In the genomic region with DNA sequence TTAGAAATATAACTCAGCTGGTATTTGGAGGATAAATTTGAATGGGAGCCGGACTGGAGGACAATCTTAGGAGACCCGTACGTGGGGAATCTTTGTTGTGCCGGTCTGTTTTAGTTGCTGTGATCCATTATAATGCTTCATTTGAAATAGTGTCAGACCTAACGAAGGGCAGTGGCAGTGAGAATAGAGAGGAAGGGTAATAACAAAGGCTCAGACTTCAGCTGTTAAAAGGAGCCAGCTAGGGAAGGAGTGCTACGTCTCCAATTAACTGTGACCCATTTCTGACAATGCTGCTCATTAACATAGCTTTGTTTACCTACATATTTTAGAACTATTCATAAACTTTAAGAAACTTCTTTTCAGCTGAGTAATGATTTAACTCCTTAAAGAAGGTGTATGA, we compare ENCODE assay signal across 17 cellular contexts.
A peak's percentile ranks its signal among the peaks of the same experiment; 100 is the strongest.
DNase-seq lines count a peak whose midpoint lies in the region; ATAC-seq, FAIRE-seq and TF ChIP-seq lines count a peak whose summit lies in the region.
"Had no signal": no experiment of that assay in that cellular context is flagged by ENCODE, and none has a peak within 500 bp of the region (broad histone marks: within the 10 kb centered on the region; RNA-seq: fewer than 3 reads in every experiment).

No MANE protein-coding gene starts in this region.

- H3K4me1 Mint-ChIP-seq in WTC11 (peaks cover 37% of the 10 kb centered on the region), neural crest cell (peaks cover 14% of the 10 kb centered on the region)
- H3K4me1 Mint-ChIP-seq: CD4-positive, alpha-beta memory T cell had no signal

- no peaks in the 10 kb centered on the region for H3K9me3 ChIP-seq in GM23248 (ENCODE audit: low read depth)

- H3K36me3 ChIP-seq in GM23248 (ENCODE audit: low read depth), result no peaks in the 10 kb centered on the region

- H3K9me2 ChIP-seq in GM23248 (ENCODE audit: insufficient read depth), result no peaks in the 10 kb centered on the region

- no peak overlapping the region for H3K27ac ChIP-seq in GM23248

- no peaks in the 10 kb centered on the region for H3K79me2 ChIP-seq in GM23248 (ENCODE audit: insufficient read depth)

- no peak overlapping the region for H3K4me2 ChIP-seq in GM23248 (ENCODE audit: unreplicated experiment)

- WGBS in GM23248 (ENCODE audit: low coverage in 1 of 2, low lambda C conversion rate in 2 of 2, missing lambda C conversion rate in 2 of 2), 2 experiments, result 24 to 25% methylated on average over 6 of the region's 6 CpGs

- H3K4me1 ChIP-seq in GM23248 (ENCODE audit: insufficient read depth), result no peaks in the 10 kb centered on the region

- H4K20me1 ChIP-seq in GM23248 (ENCODE audit: insufficient read depth), result no peaks in the 10 kb centered on the region

- no peak overlapping the region for H3K4me3 ChIP-seq in GM23248

- no peaks in the 10 kb centered on the region for H3F3A ChIP-seq in GM23248 (ENCODE audit: insufficient read depth)

- POLR2A ChIA-PET in WTC11 (lab: Charles Lee), result no interaction called here

- no peak for FAIRE-seq in GM12891 (lab: Jason Lieb, UNC)
- FAIRE-seq: G401.6, GM19239 had no signal

- peak overlapping the region; percentile 72 for H3K27ac Mint-ChIP-seq in WTC11
- H3K27ac Mint-ChIP-seq in neural crest cell (ENCODE audit: unreplicated experiment), result peak overlapping the region; percentile 53
- H3K27ac Mint-ChIP-seq: CD4-positive, alpha-beta memory T cell had no signal

- H2AFZ ChIP-seq in GM23248, result no peak overlapping the region

- in situ Hi-C loops in GM23248 (cut with MboI), result no loop called here

- CTCF ChIA-PET in WTC11 (lab: Charles Lee), result no interaction called here

- DNase-seq in WTC11 (ENCODE audit: low spot score) (no peak), neural crest cell (ENCODE audit: low read depth, low spot score) (no peak), retina (peak; percentile 31), GM12891 (ENCODE audit: insufficient read length, low spot score) (no peak), GM23248 (no peak)
- DNase-seq in activated naive CD4-positive, alpha-beta T cell (lab: John Stamatoyannopoulos, UW), result no peak
- DNase-seq: C1 segment of cervical spinal cord; Calu3; CD4-positive, alpha-beta memory T cell; COR-L47; DMS53; DND-41; GOT3; H7 had no signal

- peaks cover 9% of the 10 kb centered on the region for H3K36me3 Mint-ChIP-seq in WTC11
- no peaks in the 10 kb centered on the region for H3K36me3 Mint-ChIP-seq in neural crest cell (ENCODE audit: low read depth)
- H3K36me3 Mint-ChIP-seq: CD4-positive, alpha-beta memory T cell had no signal

- no peak for TF ChIP-seq POLR2A in GM12891 (IDR thresholded peaks at IDR 0.05; ENCODE audit: low read depth, low read length)

- TF ChIP-seq CTCF in WTC11 (IDR thresholded peaks at IDR 0.05), result no peak
- no peak for TF ChIP-seq CTCF in neural crest cell (conservative IDR thresholded peaks at IDR 0.05)

- H3K27me3 Mint-ChIP-seq in WTC11 (ENCODE audit: low read depth), result no peaks in the 10 kb centered on the region
- no peaks in the 10 kb centered on the region for H3K27me3 Mint-ChIP-seq in neural crest cell (ENCODE audit: low read depth)
- H3K27me3 Mint-ChIP-seq: CD4-positive, alpha-beta memory T cell had no signal

- ATAC-seq in WTC11, result peak; percentile 75
- ATAC-seq: HCT116 had no signal

- no peak overlapping the region for H3K4me3 Mint-ChIP-seq in WTC11
- no peak overlapping the region for H3K4me3 Mint-ChIP-seq in neural crest cell
- H3K4me3 Mint-ChIP-seq: CD4-positive, alpha-beta memory T cell had no signal

- H3K9me3 Mint-ChIP-seq in WTC11 (peaks cover 15% of the 10 kb centered on the region), neural crest cell (peaks cover 5% of the 10 kb centered on the region)

- H3K9ac ChIP-seq in GM23248, result no peak overlapping the region

- H3K27me3 ChIP-seq in GM23248 (replicated peaks; ENCODE audit: insufficient read depth), result no peaks in the 10 kb centered on the region

TF ChIP-seq in WTC11, 78 proteins besides CTCF, POLR2A, EP300 and RAD21 (continues in another document):
- TF ChIP-seq KAT7 (CRISPR knock-in tag; IDR thresholded peaks at IDR 0.05; ENCODE audit: borderline replicate concordance), result no peak
- TF ChIP-seq ZNF671 (CRISPR knock-in tag; IDR thresholded peaks at IDR 0.05), result no peak
- no peak for TF ChIP-seq ZNF425 (CRISPR knock-in tag; conservative IDR thresholded peaks at IDR 0.05)
- no peak for TF ChIP-seq EMX1 (CRISPR knock-in tag; IDR thresholded peaks at IDR 0.05)
- TF ChIP-seq ZNF138 (CRISPR knock-in tag; conservative IDR thresholded peaks at IDR 0.05), result no peak
- TF ChIP-seq ZNF317 (CRISPR knock-in tag; IDR thresholded peaks at IDR 0.05; ENCODE audit: borderline replicate concordance, low read depth), result no peak
- TF ChIP-seq GABPB1 (CRISPR knock-in tag; IDR thresholded peaks at IDR 0.05), result no peak
- TF ChIP-seq, protein P1, sequence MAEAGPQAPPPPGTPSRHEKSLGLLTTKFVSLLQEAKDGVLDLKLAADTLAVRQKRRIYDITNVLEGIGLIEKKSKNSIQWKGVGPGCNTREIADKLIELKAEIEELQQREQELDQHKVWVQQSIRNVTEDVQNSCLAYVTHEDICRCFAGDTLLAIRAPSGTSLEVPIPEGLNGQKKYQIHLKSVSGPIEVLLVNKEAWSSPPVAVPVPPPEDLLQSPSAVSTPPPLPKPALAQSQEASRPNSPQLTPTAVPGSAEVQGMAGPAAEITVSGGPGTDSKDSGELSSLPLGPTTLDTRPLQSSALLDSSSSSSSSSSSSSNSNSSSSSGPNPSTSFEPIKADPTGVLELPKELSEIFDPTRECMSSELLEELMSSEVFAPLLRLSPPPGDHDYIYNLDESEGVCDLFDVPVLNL (CRISPR knock-in tag; IDR thresholded peaks at IDR 0.05; ENCODE audit: borderline replicate concordance, low read depth), result no peak
- no peak for TF ChIP-seq ATF1 (CRISPR knock-in tag; IDR thresholded peaks at IDR 0.05)

TF ChIP-seq in GM12891, 5 proteins besides CTCF, POLR2A, EP300 and RAD21:
- TF ChIP-seq POU2F2 (IDR thresholded peaks at IDR 0.05; ENCODE audit: low read depth, low read length), result no peak
- TF ChIP-seq POLR2AphosphoS5 (IDR thresholded peaks at IDR 0.05; ENCODE audit: low read depth, low read length), result no peak
- TF ChIP-seq PAX5 (IDR thresholded peaks at IDR 0.05; ENCODE audit: insufficient read depth, low read length, severe bottlenecking), result no peak
- no peak for TF ChIP-seq SPI1 (IDR thresholded peaks at IDR 0.05; ENCODE audit: low read depth, low read length)
- no peak for TF ChIP-seq TAF1 (IDR thresholded peaks at IDR 0.05; ENCODE audit: low read depth, low read length)
